ENCODE assay signal across 29 cellular contexts in genomic region chr7:129933627-129934026, GRCh38. TPM values are rescaled to one million over a fixed set of nuclear protein-coding genes. Genes with fewer than 3 reads are reported as not detected.
DNase-seq lines count a peak whose midpoint lies in the region; ATAC-seq, FAIRE-seq and TF ChIP-seq lines count a peak whose summit lies in the region.
"Had no signal": no experiment of that assay in that cellular context is flagged by ENCODE, and none has a peak within 500 bp of the region (broad histone marks: within the 10 kb centered on the region; RNA-seq: fewer than 3 reads in every experiment).

No MANE protein-coding gene starts in this region.

- H3K4me1 Mint-ChIP-seq in endodermal cell: peaks cover 7% of the 10 kb centered on the region
- peaks cover 9 to 31% of the 10 kb centered on the region in 2 donors for H3K4me1 Mint-ChIP-seq in stimulated activated naive B cell treated with anti-CD40 and anti-IgM and Interleukin-4, amounts not matched to agents 10 μg/mL and 1 μg/mL and 100 μg/mL, for 72 hours

- DNase-seq in GM12891 (ENCODE audit: insufficient read length, low spot score) (no peak), endodermal cell (peak; percentile 15), NCI-H146 treated with DMSO at 0.1 percent for 48 hours (lab: John Stamatoyannopoulos, UW; ENCODE audit: unreplicated experiment) (no peak), NCI-H510A treated with DMSO at 0.1 percent for 48 hours (lab: John Stamatoyannopoulos, UW) (no peak)
- no peak for DNase-seq in stimulated activated naive B cell treated with anti-CD40 and anti-IgM and Interleukin-4, amounts not matched to agents 10 μg/mL and 1 μg/mL and 100 μg/mL, for 72 hours
- DNase-seq: AML-193; C1 segment of cervical spinal cord; CD4-positive, alpha-beta memory T cell; COR-L47; EL; GDM1; H7; HFFc6; MV-4-11; NCI-H1105; NCI-H146; NCI-H2029; NCI-H446; NCI-H526; NCI-H82; NK-92 treated with Interleukin-12 subunit alpha and Interleukin-12 subunit beta, amount 100 ng/mL, for 24 hours; OCI-M1; Peyer's patch; SK-N-SH had no signal

- TF ChIP-seq CTCF in OCI-LY1 (IDR thresholded peaks at IDR 0.05; ENCODE audit: low read length): no peak
- TF ChIP-seq CTCF in endodermal cell (conservative IDR thresholded peaks at IDR 0.05): no peak

- peak; percentile 75 for FAIRE-seq in GM12891 (lab: Jason Lieb, UNC)
- FAIRE-seq: GM12892, HepG2 had no signal

- ATAC-seq in stimulated activated naive B cell treated with anti-CD40 and anti-IgM and Interleukin-4, amounts not matched to agents 10 μg/mL and 1 μg/mL and 100 μg/mL, for 72 hours (replicated peaks): no peak
- no peak for ATAC-seq in GM18909 (IDR thresholded peaks at IDR 0.05; ENCODE audit: poor library complexity, unreplicated experiment)
- ATAC-seq: HepG2, K562 had no signal

- H3K79me2 ChIP-seq in OCI-LY1 (ENCODE audit: insufficient read depth, low read length): peaks cover 33% of the 10 kb centered on the region

- H3K27ac Mint-ChIP-seq in endodermal cell: no peak overlapping the region
- peak overlapping the region; percentile 56 for H3K27ac Mint-ChIP-seq in stimulated activated naive B cell treated with anti-CD40 and anti-IgM and Interleukin-4, amounts not matched to agents 10 μg/mL and 1 μg/mL and 100 μg/mL, for 72 hours
- H3K27ac Mint-ChIP-seq: HFFc6 had no signal

- no peak for TF ChIP-seq POLR2A in GM12891 (IDR thresholded peaks at IDR 0.05; ENCODE audit: low read depth, low read length)

- H3K9ac ChIP-seq in OCI-LY1 (ENCODE audit: low read length): no peak overlapping the region; the same call in 1 of the 2 replicates
- H3K9ac ChIP-seq in endodermal cell (ENCODE audit: extremely low read depth, low read length, poor library complexity, severe bottlenecking): no peak overlapping the region
- H3K9ac ChIP-seq: SK-N-SH had no signal

- H3K36me3 ChIP-seq in OCI-LY1 (ENCODE audit: insufficient read depth, low read length): peaks cover 66% of the 10 kb centered on the region
- peaks cover 25% of the 10 kb centered on the region for H3K36me3 ChIP-seq in endodermal cell (ENCODE audit: control insufficient read depth, insufficient read depth, low read length)

- H3K4me2 ChIP-seq in OCI-LY1 (ENCODE audit: low read length): no peak overlapping the region
- H3K4me2 ChIP-seq: SK-N-SH had no signal

- no peaks in the 10 kb centered on the region for H4K20me1 ChIP-seq in OCI-LY1 (ENCODE audit: insufficient read depth, low read length)

- WGBS in endodermal cell (ENCODE audit: insufficient coverage in 1 of 2, insufficient read length in 1 of 2), 2 experiments: 90 to 93% methylated on average over 2 to 3 of the region's 3 CpGs

- no peaks in the 10 kb centered on the region for H3K9me3 Mint-ChIP-seq in endodermal cell
- no peaks in the 10 kb centered on the region for H3K9me3 Mint-ChIP-seq in stimulated activated naive B cell treated with anti-CD40 and anti-IgM and Interleukin-4, amounts not matched to agents 10 μg/mL and 1 μg/mL and 100 μg/mL, for 72 hours
- H3K9me3 Mint-ChIP-seq: CD4-positive, alpha-beta memory T cell; HFFc6 had no signal

- H3K27me3 ChIP-seq in OCI-LY1 (ENCODE audit: insufficient read depth, low read length) (no peaks in the 10 kb centered on the region), endodermal cell (ENCODE audit: control insufficient read depth, insufficient read depth, low read length, poor library complexity, severe bottlenecking) (no peaks in the 10 kb centered on the region)
- H3K27me3 ChIP-seq: Peyer's patch had no signal

- peaks cover 38% of the 10 kb centered on the region for H3K36me3 Mint-ChIP-seq in endodermal cell (ENCODE audit: low read depth)
- H3K36me3 Mint-ChIP-seq in stimulated activated naive B cell treated with anti-CD40 and anti-IgM and Interleukin-4, amounts not matched to agents 10 μg/mL and 1 μg/mL and 100 μg/mL, for 72 hours: peaks cover 7% of the 10 kb centered on the region in 2 donors

- H3K27ac ChIP-seq in OCI-LY1 (ENCODE audit: low read depth, low read length, poor library complexity, severe bottlenecking) (peak overlapping the region; percentile 57), endodermal cell (ENCODE audit: low read depth, low read length) (no peak overlapping the region)
- H3K27ac ChIP-seq: Peyer's patch had no signal

- H2AFZ ChIP-seq in OCI-LY1 (ENCODE audit: low read length): no peak overlapping the region

- H3K4me3 Mint-ChIP-seq in endodermal cell: no peak overlapping the region
- H3K4me3 Mint-ChIP-seq in stimulated activated naive B cell treated with anti-CD40 and anti-IgM and Interleukin-4, amounts not matched to agents 10 μg/mL and 1 μg/mL and 100 μg/mL, for 72 hours: no peak overlapping the region
- H3K4me3 Mint-ChIP-seq: CD4-positive, alpha-beta memory T cell; HFFc6 had no signal

- H3K9me2 ChIP-seq in OCI-LY1 (ENCODE audit: low read depth, low read length): no peaks in the 10 kb centered on the region
- H3K9me2 ChIP-seq: SK-N-SH had no signal

- H3K9me3 ChIP-seq in OCI-LY1 (ENCODE audit: low read length): no peaks in the 10 kb centered on the region
- no peaks in the 10 kb centered on the region for H3K9me3 ChIP-seq in endodermal cell (ENCODE audit: control insufficient read depth, low read length)
- H3K9me3 ChIP-seq: Peyer's patch, SK-N-SH had no signal

- H3K27me3 Mint-ChIP-seq in endodermal cell (ENCODE audit: insufficient read depth): no peaks in the 10 kb centered on the region
- H3K27me3 Mint-ChIP-seq in stimulated activated naive B cell treated with anti-CD40 and anti-IgM and Interleukin-4, amounts not matched to agents 10 μg/mL and 1 μg/mL and 100 μg/mL, for 72 hours: no peaks in the 10 kb centered on the region
- H3K27me3 Mint-ChIP-seq: CD4-positive, alpha-beta memory T cell had no signal

- H3K4me3 ChIP-seq in OCI-LY1 (ENCODE audit: low read depth, low read length, poor library complexity, severe bottlenecking) (no peak overlapping the region), endodermal cell (ENCODE audit: low read length) (no peak overlapping the region)
- H3K4me3 ChIP-seq: K562, Peyer's patch had no signal

- peaks cover 29% of the 10 kb centered on the region for H3K4me1 ChIP-seq in OCI-LY1 (ENCODE audit: insufficient read depth, low read length, severe bottlenecking)
- H3K4me1 ChIP-seq in endodermal cell (ENCODE audit: control insufficient read depth, insufficient read depth, low read length): no peaks in the 10 kb centered on the region
- H3K4me1 ChIP-seq: Peyer's patch had no signal

- no peaks in the 10 kb centered on the region for H3F3A ChIP-seq in OCI-LY1 (ENCODE audit: insufficient read depth, low read length)

TF ChIP-seq in GM12891, 5 proteins besides CTCF, POLR2A, EP300 and RAD21:
- TF ChIP-seq POU2F2 (IDR thresholded peaks at IDR 0.05; ENCODE audit: low read depth, low read length) (no peak), PAX5 (IDR thresholded peaks at IDR 0.05; ENCODE audit: insufficient read depth, low read length, severe bottlenecking) (no peak), POLR2AphosphoS5 (IDR thresholded peaks at IDR 0.05; ENCODE audit: low read depth, low read length) (no peak), TAF1 (IDR thresholded peaks at IDR 0.05; ENCODE audit: low read depth, low read length) (no peak), SPI1 (IDR thresholded peaks at IDR 0.05; ENCODE audit: low read depth, low read length) (no peak)

RNA-seq across cellular contexts. Expression of gene UBE2H, which starts 19.1 kb away (rescaled TPM):
- 20.4 TPM for polyA plus RNA-seq in GM12891 (2012; ENCODE audit: low read depth, missing spikeins)
- total RNA-seq in endodermal cell: 10 to 100 TPM; 74.5 to 74.7 TPM
- polyA plus RNA-seq in endodermal cell (2013, experiment 1 of 2): 69.7 TPM
- 65.7 TPM for polyA plus RNA-seq in endodermal cell (2013, experiment 2 of 2)
